Comparison of ENCODE assay signal across 1 cellular context in the genomic region with DNA sequence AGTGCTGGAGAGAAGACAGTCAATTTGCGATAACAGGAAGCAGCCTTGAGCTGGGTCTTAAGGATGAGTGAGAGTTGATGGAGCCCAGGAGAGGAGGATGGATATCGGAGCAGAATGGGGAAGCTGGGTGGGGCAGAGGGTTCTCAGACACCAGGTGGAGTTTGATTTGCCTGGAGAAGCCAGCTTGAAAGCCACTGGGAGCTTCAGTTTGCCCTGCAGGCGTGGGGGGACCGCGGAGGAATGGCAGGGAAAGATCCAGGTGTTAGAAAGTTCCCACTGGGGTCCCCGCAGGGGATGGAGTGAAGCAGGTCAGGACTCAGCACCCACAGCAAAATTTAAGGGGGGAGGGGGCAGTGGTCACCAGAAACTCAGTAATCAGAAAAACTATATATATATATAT.
TF ChIP-seq lines count a peak whose summit lies in the region.

No MANE protein-coding gene starts in this region.

TF ChIP-seq in GM23338, 12 proteins besides CTCF, POLR2A, EP300 and RAD21 (continued from another document):
- TF ChIP-seq, protein P1, sequence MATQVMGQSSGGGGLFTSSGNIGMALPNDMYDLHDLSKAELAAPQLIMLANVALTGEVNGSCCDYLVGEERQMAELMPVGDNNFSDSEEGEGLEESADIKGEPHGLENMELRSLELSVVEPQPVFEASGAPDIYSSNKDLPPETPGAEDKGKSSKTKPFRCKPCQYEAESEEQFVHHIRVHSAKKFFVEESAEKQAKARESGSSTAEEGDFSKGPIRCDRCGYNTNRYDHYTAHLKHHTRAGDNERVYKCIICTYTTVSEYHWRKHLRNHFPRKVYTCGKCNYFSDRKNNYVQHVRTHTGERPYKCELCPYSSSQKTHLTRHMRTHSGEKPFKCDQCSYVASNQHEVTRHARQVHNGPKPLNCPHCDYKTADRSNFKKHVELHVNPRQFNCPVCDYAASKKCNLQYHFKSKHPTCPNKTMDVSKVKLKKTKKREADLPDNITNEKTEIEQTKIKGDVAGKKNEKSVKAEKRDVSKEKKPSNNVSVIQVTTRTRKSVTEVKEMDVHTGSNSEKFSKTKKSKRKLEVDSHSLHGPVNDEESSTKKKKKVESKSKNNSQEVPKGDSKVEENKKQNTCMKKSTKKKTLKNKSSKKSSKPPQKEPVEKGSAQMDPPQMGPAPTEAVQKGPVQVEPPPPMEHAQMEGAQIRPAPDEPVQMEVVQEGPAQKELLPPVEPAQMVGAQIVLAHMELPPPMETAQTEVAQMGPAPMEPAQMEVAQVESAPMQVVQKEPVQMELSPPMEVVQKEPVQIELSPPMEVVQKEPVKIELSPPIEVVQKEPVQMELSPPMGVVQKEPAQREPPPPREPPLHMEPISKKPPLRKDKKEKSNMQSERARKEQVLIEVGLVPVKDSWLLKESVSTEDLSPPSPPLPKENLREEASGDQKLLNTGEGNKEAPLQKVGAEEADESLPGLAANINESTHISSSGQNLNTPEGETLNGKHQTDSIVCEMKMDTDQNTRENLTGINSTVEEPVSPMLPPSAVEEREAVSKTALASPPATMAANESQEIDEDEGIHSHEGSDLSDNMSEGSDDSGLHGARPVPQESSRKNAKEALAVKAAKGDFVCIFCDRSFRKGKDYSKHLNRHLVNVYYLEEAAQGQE (IDR thresholded peaks at IDR 0.05; ENCODE audit: unreplicated experiment), result no peak
- TF ChIP-seq ZNF331 (CRISPR knock-in tag; IDR thresholded peaks at IDR 0.05; ENCODE audit: low read depth) (no peak), ZNF462 (CRISPR knock-in tag; IDR thresholded peaks at IDR 0.05) (no peak), EZH2 (IDR thresholded peaks at IDR 0.05; ENCODE audit: low read depth, unreplicated experiment) (no peak), JUNB (IDR thresholded peaks at IDR 0.05; ENCODE audit: unreplicated experiment) (no peak), ZNF114 (CRISPR knock-in tag; IDR thresholded peaks at IDR 0.05) (no peak)
- TF ChIP-seq, protein P2, sequence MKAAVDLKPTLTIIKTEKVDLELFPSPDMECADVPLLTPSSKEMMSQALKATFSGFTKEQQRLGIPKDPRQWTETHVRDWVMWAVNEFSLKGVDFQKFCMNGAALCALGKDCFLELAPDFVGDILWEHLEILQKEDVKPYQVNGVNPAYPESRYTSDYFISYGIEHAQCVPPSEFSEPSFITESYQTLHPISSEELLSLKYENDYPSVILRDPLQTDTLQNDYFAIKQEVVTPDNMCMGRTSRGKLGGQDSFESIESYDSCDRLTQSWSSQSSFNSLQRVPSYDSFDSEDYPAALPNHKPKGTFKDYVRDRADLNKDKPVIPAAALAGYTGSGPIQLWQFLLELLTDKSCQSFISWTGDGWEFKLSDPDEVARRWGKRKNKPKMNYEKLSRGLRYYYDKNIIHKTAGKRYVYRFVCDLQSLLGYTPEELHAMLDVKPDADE (IDR thresholded peaks at IDR 0.05), result no peak
